In genomic region chr13:32134241-32134801, GRCh38 we compare ENCODE assay signal across 19 cellular contexts.
DNase-seq lines count a peak whose midpoint lies in the region; ATAC-seq, FAIRE-seq and TF ChIP-seq lines count a peak whose summit lies in the region.
"Had no signal": no experiment of that assay in that cellular context is flagged by ENCODE, and none has a peak within 500 bp of the region (broad histone marks: within the 10 kb centered on the region; RNA-seq: fewer than 3 reads in every experiment).

No MANE protein-coding gene starts in this region.

- H3K4me3 ChIP-seq in bronchial epithelial cell (ENCODE audit: low read depth, low read length) = no peak overlapping the region
- H3K4me3 ChIP-seq in keratinocyte (ENCODE audit: control insufficient read depth in 2 of 3, extremely low read depth in 1 of 3, insufficient read depth in 2 of 3, low read depth in 1 of 3, low read length in 3 of 3) = no peak overlapping the region
- H3K4me3 ChIP-seq in subcutaneous abdominal adipose tissue (ENCODE audit: low read depth in 1 of 5, low read length in 5 of 5) = no peak overlapping the region
- H3K4me3 ChIP-seq: SJCRH30 had no signal

- peak; percentile 36 for DNase-seq in LHCN-M2 (ENCODE audit: low read depth)
- peak; percentile 74 for DNase-seq in bronchial epithelial cell (ENCODE audit: low read depth)
- no peak for DNase-seq in keratinocyte (ENCODE audit: low read depth, low spot score)
- DNase-seq in NCI-H146 treated with DMSO at 0.1 percent for 48 hours (lab: John Stamatoyannopoulos, UW; ENCODE audit: unreplicated experiment) = no peak
- no peak for DNase-seq in activated gamma-delta T cell (lab: John Stamatoyannopoulos, UW)
- DNase-seq: activated CD4-positive, alpha-beta T cell treated with anti-CD3 and anti-CD28 coated beads for 1 hour; activated CD8-positive, alpha-beta memory T cell treated with anti-CD3 and anti-CD28 coated beads, Interleukin-2, amount 10 ng/mL, durations not matched to agents 7 days and 5 days; activated gamma-delta T cell treated with Interleukin-2 at 50 U/mL for 16 hours; H9; MM.1S; naive B cell; NCI-H2029; NCI-H524; SJCRH30; T-helper 9 cell had no signal

- no peaks in the 10 kb centered on the region for H3K9me1 ChIP-seq in keratinocyte (ENCODE audit: control insufficient read depth, extremely low read depth, insufficient read depth, low read length)

- H4K20me1 ChIP-seq in keratinocyte (ENCODE audit: control insufficient read depth, extremely low read depth, insufficient read depth, low read length) = no peaks in the 10 kb centered on the region

- H3K4me1 ChIP-seq in keratinocyte (ENCODE audit: control insufficient read depth, extremely low read depth, insufficient read depth, low read length) (no peaks in the 10 kb centered on the region), subcutaneous abdominal adipose tissue (ENCODE audit: control insufficient read depth in 5 of 5, insufficient read depth in 5 of 5, low read length in 5 of 5) (peaks cover 0 to 19% (median 4%) of the 10 kb centered on the region in 5 donors)
- H3K4me1 ChIP-seq: parathyroid adenoma had no signal

- no peaks in the 10 kb centered on the region for H3K79me2 ChIP-seq in keratinocyte (ENCODE audit: control insufficient read depth, insufficient read depth, low read length)
- H3K79me2 ChIP-seq: parathyroid adenoma had no signal

- no peak for TF ChIP-seq CTCF in bronchial epithelial cell (IDR thresholded peaks at IDR 0.05; ENCODE audit: insufficient read depth, low read length, severe bottlenecking)
- no peak for TF ChIP-seq CTCF in keratinocyte (optimal IDR thresholded peaks at IDR 0.05 in 1 of 3, IDR thresholded peaks at IDR 0.05 in 1 of 3, conservative IDR thresholded peaks at IDR 0.05 in 1 of 3; ENCODE audit: extremely low read depth in 1 of 3, insufficient read depth in 2 of 3, low read length in 3 of 3)

- H3K27ac ChIP-seq in keratinocyte (ENCODE audit: control insufficient read depth, insufficient read depth, low read length) = no peak overlapping the region
- peak overlapping the region; percentile 32 for H3K27ac ChIP-seq in subcutaneous abdominal adipose tissue (ENCODE audit: low read depth, low read length)
- H3K27ac ChIP-seq: parathyroid adenoma had no signal

- H3K4me2 ChIP-seq in keratinocyte (ENCODE audit: control insufficient read depth, extremely low read depth, insufficient read depth, low read depth, low read length) = no peak overlapping the region

- FAIRE-seq in bronchial epithelial cell (lab: Jason Lieb, UNC) (no peak), keratinocyte (lab: Jason Lieb, UNC) (no peak)

- dilution Hi-C loops in keratinocyte (cut with MboI; ENCODE audit: extremely low pct_ligation_motif_present, low sequenced_read_pairs) = no loop called here

- H3K36me3 ChIP-seq in bronchial epithelial cell (ENCODE audit: control insufficient read depth, insufficient read depth, low read length) (no peaks in the 10 kb centered on the region), keratinocyte (ENCODE audit: control insufficient read depth in 2 of 2, extremely low read depth in 1 of 2, insufficient read depth in 2 of 2, low read length in 2 of 2) (no peaks in the 10 kb centered on the region), subcutaneous abdominal adipose tissue (ENCODE audit: control insufficient read depth in 5 of 5, insufficient read depth in 5 of 5, low read length in 5 of 5) (peaks cover 0 to 5% (median 0%) of the 10 kb centered on the region in 5 donors)
- H3K36me3 ChIP-seq: SJCRH30 had no signal

- H3K9ac ChIP-seq in keratinocyte (ENCODE audit: control insufficient read depth, extremely low read depth, insufficient read depth, low read length) (no peak overlapping the region), subcutaneous abdominal adipose tissue (ENCODE audit: low read length in 5 of 5) (no peak overlapping the region)
- H3K9ac ChIP-seq: parathyroid adenoma had no signal

- H3K9me3 ChIP-seq in keratinocyte (ENCODE audit: control insufficient read depth, low read depth, low read length) = no peaks in the 10 kb centered on the region
- H3K9me3 ChIP-seq in subcutaneous abdominal adipose tissue (ENCODE audit: control insufficient read depth in 5 of 5, low read length in 5 of 5) = no peaks in the 10 kb centered on the region
- H3K9me3 ChIP-seq: SJCRH30 had no signal

- H2AFZ ChIP-seq in keratinocyte (ENCODE audit: control insufficient read depth, low read length) = peak overlapping the region; percentile 44
- H2AFZ ChIP-seq: parathyroid adenoma had no signal

- H3K27me3 ChIP-seq in bronchial epithelial cell (ENCODE audit: control insufficient read depth, insufficient read depth, low read length) (no peaks in the 10 kb centered on the region), keratinocyte (ENCODE audit: control insufficient read depth, extremely low read depth, insufficient read depth, low read length) (no peaks in the 10 kb centered on the region), subcutaneous abdominal adipose tissue (ENCODE audit: control insufficient read depth in 5 of 5, insufficient read depth in 4 of 5, low read length in 5 of 5) (no peaks in the 10 kb centered on the region)
- H3K27me3 ChIP-seq: SJCRH30 had no signal

- ATAC-seq in HG02642 (IDR thresholded peaks at IDR 0.05; ENCODE audit: poor library complexity, unreplicated experiment) = no peak
- ATAC-seq: activated CD8-positive, alpha-beta memory T cell treated with anti-CD3 and anti-CD28 coated beads, Interleukin-2, amount 10 ng/mL, durations not matched to agents 7 days and 5 days; esophagus mucosa had no signal

Comparison
In these comparisons a context has a peak if more than half of its experiments do, and no peak if none do; other contexts are left out.
1. DNase-seq: peak in LHCN-M2 (single experiment) and bronchial epithelial cell (single experiment); none in keratinocyte (single experiment), NCI-H146 treated with DMSO at 0.1 percent for 48 hours (single experiment) and activated gamma-delta T cell (single experiment).